In the genomic region with DNA sequence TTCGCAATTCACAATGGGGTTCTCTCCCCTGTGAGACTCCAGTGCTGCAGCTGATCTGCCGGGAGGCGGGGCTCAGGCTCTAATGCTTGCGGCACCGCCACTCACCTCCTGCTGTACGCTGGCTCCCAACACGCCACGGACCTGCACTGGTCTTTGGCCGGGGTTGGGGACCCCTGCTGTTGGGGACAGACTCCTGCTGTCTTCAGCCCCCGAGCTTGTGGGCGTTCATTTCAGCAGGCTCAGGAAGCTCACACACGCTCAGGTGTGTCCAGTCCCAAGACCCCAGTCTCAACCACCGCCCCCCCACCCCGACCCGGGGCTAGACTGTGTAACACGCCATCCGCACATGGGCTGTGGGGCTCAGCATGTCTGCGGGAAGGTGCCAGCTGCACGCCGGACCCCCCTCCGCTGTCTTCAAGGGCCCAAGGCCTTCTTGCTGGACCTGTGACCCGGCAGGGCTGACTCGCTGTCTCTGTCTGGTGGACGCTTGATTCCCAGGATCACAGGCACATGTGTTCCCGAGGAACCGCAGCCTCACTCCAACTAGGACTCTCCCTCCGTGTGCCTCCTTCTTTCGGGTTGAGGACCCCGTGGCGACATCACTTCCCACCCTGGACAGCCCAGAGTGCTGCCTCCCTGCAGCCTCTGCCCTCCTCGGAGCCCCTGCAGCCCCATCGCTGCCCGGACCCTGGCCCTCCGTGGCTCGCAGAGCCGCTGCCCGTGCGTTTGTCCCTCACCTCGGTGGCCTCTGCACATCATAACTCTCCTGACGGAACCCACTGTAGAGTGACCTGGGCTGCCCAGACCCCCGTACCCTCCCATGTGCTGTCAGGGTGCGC, we compare ENCODE assay signal across 16 cellular contexts.
DNase-seq lines count a peak whose midpoint lies in the region; ATAC-seq and TF ChIP-seq lines count a peak whose summit lies in the region.
"Had no signal": no experiment of that assay in that cellular context is flagged by ENCODE, and none has a peak within 500 bp of the region (broad histone marks: within the 10 kb centered on the region; RNA-seq: fewer than 3 reads in every experiment).

No MANE protein-coding gene starts in this region.

- H3K4me3 Mint-ChIP-seq in activated T-cell treated with anti-CD3 and anti-CD28 coated beads, Interleukin-2, amount 50 U/mL, for 24 hours, result no peak overlapping the region
- H3K4me3 Mint-ChIP-seq in activated T-helper 2 cell treated with anti-CD3 and anti-CD28 coated beads, Interferon-gamma antibody, Interleukin-2, Interleukin-4, amounts not matched to agents 10 μg/mL and 5 μg/mL and 100 μg/mL, durations not matched to agents 14 hours and 24 hours and 36 hours (ENCODE audit: low read depth), result no peak overlapping the region
- H3K4me3 Mint-ChIP-seq: HFFc6 had no signal

- H3K27ac ChIP-seq in osteoblast (ENCODE audit: low read depth, low read length), result no peak overlapping the region
- no peak overlapping the region for H3K27ac ChIP-seq in aorta (ENCODE audit: low read depth in 1 of 2, low read length in 2 of 2)
- H3K27ac ChIP-seq: C4-2B had no signal

- no peak for ATAC-seq in aorta (ENCODE audit: low FRiP score)

- H3K4me1 ChIP-seq in osteoblast (ENCODE audit: insufficient read depth, low read length), result no peaks in the 10 kb centered on the region
- no peaks in the 10 kb centered on the region for H3K4me1 ChIP-seq in aorta (ENCODE audit: control insufficient read depth in 1 of 2, insufficient read depth in 2 of 2, low read length in 2 of 2)

- peak; percentile 22 for DNase-seq in activated T-cell treated with anti-CD3 and anti-CD28 coated beads, Interleukin-2, amount 50 U/mL, for 24 hours
- no peak for DNase-seq in activated T-cell treated with anti-CD3 and anti-CD28 coated beads, Interleukin-2, amount 50 U/mL, for 1 hour
- DNase-seq in epidermal melanocyte (ENCODE audit: insufficient read length, low spot score) (peak; percentile 5), osteoblast (ENCODE audit: insufficient read length, low spot score, missing footprints) (peak; percentile 73), aorta (peak; percentile 34 to 67), NCI-H526 (lab: John Stamatoyannopoulos, UW) (no peak), iPS-NIHi11 (ENCODE audit: low spot score) (no peak)
- no peak for DNase-seq in activated T-helper 2 cell treated with anti-CD3 and anti-CD28 coated beads, Interferon-gamma antibody, Interleukin-2, Interleukin-4, amounts not matched to agents 10 μg/mL and 5 μg/mL and 100 μg/mL, durations not matched to agents 14 hours and 24 hours and 36 hours (ENCODE audit: low spot score)
- DNase-seq: HFFc6, MV-4-11, NCI-H1417 treated with DMSO at 0.1 percent for 48 hours, NCI-H2029, NCI-H2171 treated with DMSO at 0.1 percent for 48 hours, NCI-H82, SIG-M5 had no signal

- H3K79me2 ChIP-seq in osteoblast (ENCODE audit: insufficient read depth, low read length), result no peaks in the 10 kb centered on the region

- 89 to 92% methylated on average over 42 of the region's 42 CpGs for WGBS in aorta, 2 donors

- H3K36me3 ChIP-seq in osteoblast (ENCODE audit: insufficient read depth, low read length) (no peaks in the 10 kb centered on the region), aorta (ENCODE audit: control insufficient read depth in 1 of 2, insufficient read depth in 2 of 2, low read length in 1 of 2) (no peaks in the 10 kb centered on the region)

- H3K4me3 ChIP-seq in osteoblast (ENCODE audit: insufficient read depth, low read length), result no peak overlapping the region
- H3K4me3 ChIP-seq in aorta (ENCODE audit: low read length in 2 of 2), result no peak overlapping the region

- H3K36me3 Mint-ChIP-seq in activated T-cell treated with anti-CD3 and anti-CD28 coated beads, Interleukin-2, amount 50 U/mL, for 24 hours (ENCODE audit: low read depth), result no peaks in the 10 kb centered on the region
- no peaks in the 10 kb centered on the region for H3K36me3 Mint-ChIP-seq in activated T-helper 2 cell treated with anti-CD3 and anti-CD28 coated beads, Interferon-gamma antibody, Interleukin-2, Interleukin-4, amounts not matched to agents 10 μg/mL and 5 μg/mL and 100 μg/mL, durations not matched to agents 14 hours and 24 hours and 36 hours (ENCODE audit: low read depth)

- no peaks in the 10 kb centered on the region for H3K27me3 ChIP-seq in osteoblast (ENCODE audit: insufficient read depth, low read length)
- no peaks in the 10 kb centered on the region for H3K27me3 ChIP-seq in aorta (ENCODE audit: control insufficient read depth in 1 of 2, insufficient read depth in 2 of 2, low read length in 1 of 2)

- no peak overlapping the region for H3K4me2 ChIP-seq in osteoblast (ENCODE audit: insufficient read depth, low read length)

- H3K9me3 ChIP-seq in osteoblast (ENCODE audit: low read depth, low read length) (no peaks in the 10 kb centered on the region), aorta (ENCODE audit: control insufficient read depth, low read length) (no peaks in the 10 kb centered on the region)

- intact Hi-C loops in aorta (cut with DNase I), result no loop called here
- intact Hi-C loops in activated T-helper 2 cell treated with anti-CD3 and anti-CD28 coated beads, Interferon-gamma antibody, Interleukin-2, Interleukin-4, amounts not matched to agents 10 μg/mL and 5 μg/mL and 100 μg/mL, durations not matched to agents 14 hours and 24 hours and 36 hours (cut with micrococcal nuclease), result no loop called here

- H2AFZ ChIP-seq in osteoblast (ENCODE audit: low read length), result no peak overlapping the region

- no peak overlapping the region for H3K27ac Mint-ChIP-seq in activated T-cell treated with anti-CD3 and anti-CD28 coated beads, Interleukin-2, amount 50 U/mL, for 24 hours
- no peak overlapping the region for H3K27ac Mint-ChIP-seq in activated T-helper 2 cell treated with anti-CD3 and anti-CD28 coated beads, Interferon-gamma antibody, Interleukin-2, Interleukin-4, amounts not matched to agents 10 μg/mL and 5 μg/mL and 100 μg/mL, durations not matched to agents 14 hours and 24 hours and 36 hours
- H3K27ac Mint-ChIP-seq: HFFc6 had no signal

- no peak for TF ChIP-seq CTCF in osteoblast (IDR thresholded peaks at IDR 0.05; ENCODE audit: extremely low read depth, low read depth, low read length)

- no peaks in the 10 kb centered on the region for H3K4me1 Mint-ChIP-seq in activated T-cell treated with anti-CD3 and anti-CD28 coated beads, Interleukin-2, amount 50 U/mL, for 24 hours (ENCODE audit: low read depth)
- no peaks in the 10 kb centered on the region for H3K4me1 Mint-ChIP-seq in activated T-helper 2 cell treated with anti-CD3 and anti-CD28 coated beads, Interferon-gamma antibody, Interleukin-2, Interleukin-4, amounts not matched to agents 10 μg/mL and 5 μg/mL and 100 μg/mL, durations not matched to agents 14 hours and 24 hours and 36 hours (ENCODE audit: low read depth)

- H3K9me3 Mint-ChIP-seq in activated T-cell treated with anti-CD3 and anti-CD28 coated beads, Interleukin-2, amount 50 U/mL, for 24 hours, result no peaks in the 10 kb centered on the region
- no peaks in the 10 kb centered on the region for H3K9me3 Mint-ChIP-seq in activated T-helper 2 cell treated with anti-CD3 and anti-CD28 coated beads, Interferon-gamma antibody, Interleukin-2, Interleukin-4, amounts not matched to agents 10 μg/mL and 5 μg/mL and 100 μg/mL, durations not matched to agents 14 hours and 24 hours and 36 hours

- H4K20me1 ChIP-seq in osteoblast (ENCODE audit: insufficient read depth, low read length), result no peaks in the 10 kb centered on the region

- no peaks in the 10 kb centered on the region for H3K27me3 Mint-ChIP-seq in activated T-cell treated with anti-CD3 and anti-CD28 coated beads, Interleukin-2, amount 50 U/mL, for 24 hours
- H3K27me3 Mint-ChIP-seq in activated T-helper 2 cell treated with anti-CD3 and anti-CD28 coated beads, Interferon-gamma antibody, Interleukin-2, Interleukin-4, amounts not matched to agents 10 μg/mL and 5 μg/mL and 100 μg/mL, durations not matched to agents 14 hours and 24 hours and 36 hours (ENCODE audit: low read depth), result no peaks in the 10 kb centered on the region

Comparison
In these comparisons a context has a peak if more than half of its experiments do, and no peak if none do; other contexts are left out.
1. DNase-seq: peak in activated T-cell treated with anti-CD3 and anti-CD28 coated beads, Interleukin-2, amount 50 U/mL, for 24 hours (single experiment), epidermal melanocyte (single experiment), osteoblast (single experiment) and aorta (2 of 2); none in activated T-cell treated with anti-CD3 and anti-CD28 coated beads, Interleukin-2, amount 50 U/mL, for 1 hour (single experiment), NCI-H526 (0 of 2), iPS-NIHi11 (single experiment) and activated T-helper 2 cell treated with anti-CD3 and anti-CD28 coated beads, Interferon-gamma antibody, Interleukin-2, Interleukin-4, amounts not matched to agents 10 μg/mL and 5 μg/mL and 100 μg/mL, durations not matched to agents 14 hours and 24 hours and 36 hours (single experiment).